Comparison of ENCODE assay signal across 22 cellular contexts in genomic region chr1:70719164-70719563, GRCh38.
"Had no signal": no experiment of that assay in that cellular context is flagged by ENCODE, and none has a peak within 500 bp of the region (broad histone marks: within the 10 kb centered on the region; RNA-seq: fewer than 3 reads in every experiment).

No MANE protein-coding gene starts in this region.

- H3K27ac Mint-ChIP-seq: activated CD4-positive, alpha-beta T cell treated with anti-CD3 and anti-CD28 coated beads, Interleukin-2, amount 10 ng/mL, durations not matched to agents 7 days and 5 days; activated CD8-positive, alpha-beta T cell treated with anti-CD3 and anti-CD28 coated beads, Interleukin-2, amount 10 ng/mL, durations not matched to agents 7 days and 5 days; activated T-cell treated with anti-CD3 and anti-CD28 coated beads, Interleukin-2, amount 50 U/mL, for 24 hours; mesothelial cell of epicardium; nephron; stimulated activated effector memory CD8-positive, alpha-beta T cell treated with anti-CD3 and anti-CD28 coated beads, Interleukin-12 subunit alpha, Interleukin-12 subunit beta, amount 100 ng/mL, for 72 hours had no signal

- H3K4me3 Mint-ChIP-seq: activated CD4-positive, alpha-beta T cell treated with anti-CD3 and anti-CD28 coated beads, Interleukin-2, amount 10 ng/mL, durations not matched to agents 7 days and 5 days; activated CD8-positive, alpha-beta T cell treated with anti-CD3 and anti-CD28 coated beads, Interleukin-2, amount 10 ng/mL, durations not matched to agents 7 days and 5 days; activated T-cell treated with anti-CD3 and anti-CD28 coated beads, Interleukin-2, amount 50 U/mL, for 24 hours; mesothelial cell of epicardium; nephron; stimulated activated effector memory CD8-positive, alpha-beta T cell treated with anti-CD3 and anti-CD28 coated beads, Interleukin-12 subunit alpha, Interleukin-12 subunit beta, amount 100 ng/mL, for 72 hours had no signal

- H3K36me3 ChIP-seq: esophagus muscularis mucosa, stomach, upper lobe of left lung had no signal

- DNase-seq: activated CD4-positive, alpha-beta T cell treated with anti-CD3 and anti-CD28 coated beads, Interleukin-2, amount 10 ng/mL, durations not matched to agents 7 days and 5 days; activated CD8-positive, alpha-beta T cell treated with anti-CD3 and anti-CD28 coated beads, Interleukin-2, amount 10 ng/mL, durations not matched to agents 7 days and 5 days; activated naive CD4-positive, alpha-beta T cell treated with anti-CD3 and anti-CD28 coated beads, Interleukin-2, amount 50 U/mL, for 16 hours; activated T-cell treated with anti-CD3 and anti-CD28 coated beads, Interleukin-2, amount 50 U/mL, for 24 hours; cerebellar nuclear complex; cortex of kidney; effector CD4-positive, alpha-beta T cell; foreskin fibroblast; glutamatergic neuron; stimulated activated CD4-positive, alpha-beta T cell treated with anti-CD3 and anti-CD28 coated beads, Interleukin-4, amount 100 ng/mL, for 24 hours; stomach; T-helper 1 cell; T-helper 9 cell; upper lobe of left lung had no signal

- H3K27me3 ChIP-seq: esophagus muscularis mucosa, stomach, upper lobe of left lung had no signal

- H3K36me3 Mint-ChIP-seq: mesothelial cell of epicardium; stimulated activated effector memory CD8-positive, alpha-beta T cell treated with anti-CD3 and anti-CD28 coated beads, Interleukin-12 subunit alpha, Interleukin-12 subunit beta, amount 100 ng/mL, for 72 hours had no signal

- H2AFZ ChIP-seq: parathyroid adenoma had no signal

- H3K79me2 ChIP-seq: parathyroid adenoma had no signal

- H3K4me1 Mint-ChIP-seq: activated CD4-positive, alpha-beta T cell treated with anti-CD3 and anti-CD28 coated beads, Interleukin-2, amount 10 ng/mL, durations not matched to agents 7 days and 5 days; stimulated activated effector memory CD8-positive, alpha-beta T cell treated with anti-CD3 and anti-CD28 coated beads, Interleukin-12 subunit alpha, Interleukin-12 subunit beta, amount 100 ng/mL, for 72 hours had no signal

- H3K9me3 ChIP-seq: esophagus muscularis mucosa, upper lobe of left lung had no signal

- FAIRE-seq: bronchial epithelial cell had no signal

- H3K4me3 ChIP-seq: esophagus muscularis mucosa, lung, stomach, upper lobe of left lung had no signal

- H3K9ac ChIP-seq: parathyroid adenoma had no signal

- H3K9me3 Mint-ChIP-seq: activated CD4-positive, alpha-beta T cell treated with anti-CD3 and anti-CD28 coated beads, Interleukin-2, amount 10 ng/mL, durations not matched to agents 7 days and 5 days had no signal

- H3K27ac ChIP-seq: parathyroid adenoma, stomach, upper lobe of left lung had no signal

- ATAC-seq: activated CD8-positive, alpha-beta T cell treated with anti-CD3 and anti-CD28 coated beads, Interleukin-2, amount 10 ng/mL, durations not matched to agents 7 days and 5 days; sciatic nerve; stimulated activated effector memory CD8-positive, alpha-beta T cell treated with anti-CD3 and anti-CD28 coated beads, Interleukin-12 subunit alpha, Interleukin-12 subunit beta, amount 100 ng/mL, for 72 hours had no signal

- H3K27me3 Mint-ChIP-seq: activated CD4-positive, alpha-beta T cell treated with anti-CD3 and anti-CD28 coated beads, Interleukin-2, amount 10 ng/mL, durations not matched to agents 7 days and 5 days; activated T-cell treated with anti-CD3 and anti-CD28 coated beads, Interleukin-2, amount 50 U/mL, for 24 hours had no signal

- H3K4me1 ChIP-seq: parathyroid adenoma, upper lobe of left lung had no signal
